8 cellular contexts compared by ENCODE assay signal in the genomic region with DNA sequence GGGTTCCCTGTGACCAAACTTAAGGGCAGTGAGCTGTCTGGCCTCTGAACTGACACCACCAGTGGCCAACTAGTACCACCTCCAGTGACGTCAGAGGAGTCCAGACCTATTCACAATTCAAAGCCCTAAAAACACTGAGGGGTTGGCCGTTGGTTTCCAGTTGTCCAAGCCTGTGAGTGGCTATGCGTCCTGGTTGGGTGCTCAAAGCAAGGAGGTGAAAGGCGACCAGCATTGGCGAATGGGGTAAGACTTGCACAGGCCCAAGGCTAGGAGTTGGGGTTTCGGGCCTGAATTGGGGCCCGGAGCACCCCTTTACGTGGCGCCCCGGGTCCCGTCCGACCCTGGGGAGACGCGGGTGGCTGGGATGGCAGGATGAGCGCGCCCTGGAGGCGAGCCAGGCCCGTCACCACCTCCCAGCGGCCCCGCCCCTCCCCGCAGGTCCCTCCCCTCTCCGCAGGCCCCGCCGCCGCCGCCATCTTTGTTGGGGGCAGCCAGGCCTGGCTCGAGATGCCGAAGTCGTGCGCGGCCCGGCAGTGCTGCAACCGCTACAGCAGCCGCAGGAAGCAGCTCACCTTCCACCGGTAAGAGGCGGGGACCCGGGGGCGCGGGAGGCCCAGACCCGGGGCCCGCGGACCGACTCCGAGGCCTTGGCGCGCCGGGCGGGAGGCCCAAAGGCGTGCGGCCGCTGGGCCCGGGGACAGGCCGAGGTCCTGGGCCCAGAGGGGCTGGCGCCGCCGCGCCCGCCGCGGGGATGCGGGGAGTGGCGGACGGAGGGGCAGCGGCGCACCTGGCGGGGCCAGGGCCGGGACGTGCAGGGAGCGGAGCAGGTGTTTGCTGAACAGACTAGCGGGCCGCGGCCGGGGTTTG. TPM values are rescaled to one million over a fixed set of nuclear protein-coding genes. Genes with fewer than 3 reads are reported as not detected.
DNase-seq lines count a peak whose midpoint lies in the region; ATAC-seq and TF ChIP-seq lines count a peak whose summit lies in the region.

A gene with protein sequence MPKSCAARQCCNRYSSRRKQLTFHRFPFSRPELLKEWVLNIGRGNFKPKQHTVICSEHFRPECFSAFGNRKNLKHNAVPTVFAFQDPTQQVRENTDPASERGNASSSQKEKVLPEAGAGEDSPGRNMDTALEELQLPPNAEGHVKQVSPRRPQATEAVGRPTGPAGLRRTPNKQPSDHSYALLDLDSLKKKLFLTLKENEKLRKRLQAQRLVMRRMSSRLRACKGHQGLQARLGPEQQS (plus strand): TSS at position 157 of the 867 bp plus-strand sequence. CDS start 351 bp downstream, at position 508.

- H3K4me1 Mint-ChIP-seq in neural progenitor cell: peaks cover 16% of the 10 kb centered on the region

- H3K9me3 Mint-ChIP-seq in neural progenitor cell: no peaks in the 10 kb centered on the region

- peak; percentile 87 for ATAC-seq in GM21529 (IDR thresholded peaks at IDR 0.05; ENCODE audit: unreplicated experiment)

- peaks cover 27% of the 10 kb centered on the region for H3F3A ChIP-seq in neural progenitor cell (ENCODE audit: low read depth)

- peak within 1 kb of the TSS; percentile 74 for H3K9ac ChIP-seq in neural progenitor cell

- no peak for TF ChIP-seq CTCF in foreskin fibroblast (IDR thresholded peaks at IDR 0.05; ENCODE audit: low read depth, low read length)
- TF ChIP-seq CTCF in neural progenitor cell (IDR thresholded peaks at IDR 0.05): peak; percentile 41

- H3K9me3 ChIP-seq in neural progenitor cell (ENCODE audit: low read depth): no peaks in the 10 kb centered on the region

- peak within 1 kb of the TSS; percentile 95 for H3K4me3 Mint-ChIP-seq in neural progenitor cell

- H3K27me3 Mint-ChIP-seq in neural progenitor cell (ENCODE audit: insufficient read depth, low read depth): no peaks in the 10 kb centered on the region

- H3K4me2 ChIP-seq in neural progenitor cell: peak within 1 kb of the TSS; percentile 91

- H3K4me1 ChIP-seq in neural progenitor cell: peaks cover 8% of the 10 kb centered on the region

- H3K36me3 ChIP-seq in neural progenitor cell: no peaks in the 10 kb centered on the region

- H4K20me1 ChIP-seq in neural progenitor cell (ENCODE audit: low read depth): peaks cover 59% of the 10 kb centered on the region

- peak; percentile 65 for DNase-seq in DMS79 treated with DMSO at 0.1 percent for 48 hours (lab: John Stamatoyannopoulos, UW)
- DNase-seq in KBM-7: peak; percentile 74
- DNase-seq in activated gamma-delta T cell (lab: John Stamatoyannopoulos, UW): peak; percentile 85
- DNase-seq in foreskin fibroblast: peak; percentile 90 to 95
- DNase-seq in neural progenitor cell (ENCODE audit: low spot score): peak; percentile 94
- peak; percentile 81 for DNase-seq in stromal cell of bone marrow (ENCODE audit: low read depth)

- peak within 1 kb of the TSS; percentile 66 for H3K27ac ChIP-seq in neural progenitor cell

- no peak within 1 kb of the TSS for H2AFZ ChIP-seq in neural progenitor cell (replicated peaks)

- H3K27ac Mint-ChIP-seq in neural progenitor cell: peak within 1 kb of the TSS; percentile 91

- H3K4me3 ChIP-seq in foreskin fibroblast (ENCODE audit: low read depth in 1 of 2, low read length in 2 of 2): peak within 1 kb of the TSS; percentile 68
- peak within 1 kb of the TSS; percentile 64 for H3K4me3 ChIP-seq in neural progenitor cell

- in situ Hi-C loops in KBM-7 (cut with MboI; ENCODE audit: low pct_unique_long_range_greater_than_20kb, low sequenced_read_pairs): no loop called here

- peaks cover 59% of the 10 kb centered on the region for H3K79me2 ChIP-seq in neural progenitor cell (ENCODE audit: low read depth)

- H3K27me3 ChIP-seq in neural progenitor cell: no peaks in the 10 kb centered on the region

- H3K36me3 Mint-ChIP-seq in neural progenitor cell: peaks cover 29% of the 10 kb centered on the region

- peak; percentile 75 for TF ChIP-seq POLR2A in Raji (IDR thresholded peaks at IDR 0.05; ENCODE audit: insufficient read depth, low read depth, low read length)

RNA-seq across cellular contexts. Expression of the gene that starts here (rescaled TPM):
- 25.0 and 37.2 TPM in 2 replicates for total RNA-seq in neural progenitor cell (ENCODE audit: low replicate concordance)

Comparison
In these comparisons a context has a peak if more than half of its experiments do, and no peak if none do; other contexts are left out.
1. Peak in every context shown above with its lines: DNase-seq, ATAC-seq, H3K4me3 ChIP-seq and H3K27ac ChIP-seq.